ENCODE assay signal across 8 cellular contexts in the genomic region with DNA sequence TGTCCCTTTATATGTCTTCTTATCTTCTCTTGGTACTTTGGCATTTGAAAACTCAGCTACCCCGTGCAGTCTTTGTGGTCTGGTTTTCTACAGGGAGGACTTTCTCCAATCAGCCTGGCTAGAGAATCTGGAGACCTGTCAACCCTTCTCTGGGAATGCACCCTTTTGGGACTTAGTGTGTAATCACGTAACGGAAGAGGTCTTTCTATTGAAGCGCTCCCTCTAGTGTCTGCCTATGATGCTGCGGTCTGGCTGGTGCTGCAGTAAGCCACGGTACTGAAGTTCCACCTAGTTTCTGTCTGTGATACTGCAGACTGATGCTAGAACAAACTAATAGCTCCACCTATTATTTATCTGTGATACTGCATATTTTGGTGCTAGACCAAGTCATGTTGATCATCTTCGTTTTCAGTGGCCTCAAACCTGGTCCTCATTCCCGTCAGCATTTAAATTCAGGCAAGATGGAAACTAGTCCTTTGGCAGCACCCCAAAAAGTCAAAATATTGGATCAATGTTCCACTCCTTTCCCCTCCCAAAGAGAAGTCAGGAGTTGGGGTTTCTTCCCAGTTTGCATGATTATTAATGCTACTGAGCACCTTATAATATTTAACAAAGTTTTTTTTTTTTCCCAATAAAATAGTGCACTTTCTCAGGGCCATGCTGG. TPM values are rescaled to one million over a fixed set of nuclear protein-coding genes. Genes with fewer than 3 reads are reported as not detected.
DNase-seq lines count a peak whose midpoint lies in the region; TF ChIP-seq lines count a peak whose summit lies in the region.

No MANE protein-coding gene starts in this region.

- H3K27me3 Mint-ChIP-seq in nephron (ENCODE audit: low read depth): peaks cover 26% of the 10 kb centered on the region

- no peaks in the 10 kb centered on the region for H3K36me3 Mint-ChIP-seq in nephron (ENCODE audit: low read depth)

- no peak overlapping the region for H3K9ac ChIP-seq in GM23248
- no peak overlapping the region for H3K9ac ChIP-seq in KMS-11

- H3K36me3 ChIP-seq in GM23248 (ENCODE audit: low read depth) (no peaks in the 10 kb centered on the region), KMS-11 (ENCODE audit: insufficient read depth) (no peaks in the 10 kb centered on the region), esophagus squamous epithelium (no peaks in the 10 kb centered on the region), stomach (no peaks in the 10 kb centered on the region)

- H3K27me3 ChIP-seq in GM23248 (replicated peaks; ENCODE audit: insufficient read depth) (peaks cover 16% of the 10 kb centered on the region), KMS-11 (ENCODE audit: insufficient read depth, low read depth) (no peaks in the 10 kb centered on the region), esophagus squamous epithelium (peaks cover 0 to 9% (median 0%) of the 10 kb centered on the region in 4 donors), stomach (peaks cover 0 to 22% (median 0%) of the 10 kb centered on the region in 3 donors)

- H2AFZ ChIP-seq in GM23248 (0 out of 2 replicates have a peak overlapping the region, but pooled peaks have one; percentile 12), KMS-11 (ENCODE audit: low read depth) (0 out of 2 replicates have a peak overlapping the region, but pooled peaks have one; percentile 13)

- peak in 1 of 4 donors; percentile 26 for TF ChIP-seq POLR2A in esophagus squamous epithelium (IDR thresholded peaks at IDR 0.05)
- TF ChIP-seq POLR2A in stomach (IDR thresholded peaks at IDR 0.05): no peak

- no peak overlapping the region for H3K27ac Mint-ChIP-seq in nephron

- TF ChIP-seq CTCF in KMS-11 (conservative IDR thresholded peaks at IDR 0.05; ENCODE audit: low read depth, low read length) (peak; percentile 96), esophagus squamous epithelium (IDR thresholded peaks at IDR 0.05) (peak; percentile 82 to 100 (median 98)), nephron (IDR thresholded peaks at IDR 0.05; ENCODE audit: unreplicated experiment in 3 of 3) (peak; percentile 76 to 84 (median 79)), stomach (IDR thresholded peaks at IDR 0.05) (peak in 5 of 7 experiments; percentile 74 to 95 (median 84))

- DNase-seq in EL: peak; percentile 93
- DNase-seq in GM23248: peak; percentile 95
- DNase-seq in OCI-M2 (lab: John Stamatoyannopoulos, UW; ENCODE audit: unreplicated experiment): peak; percentile 46
- peak; percentile 66 for DNase-seq in activated T-cell treated with anti-CD3 and anti-CD28 coated beads for 24 hours (ENCODE audit: low read depth)
- no peak for DNase-seq in esophagus squamous epithelium (lab: John Stamatoyannopoulos, UW)
- DNase-seq in stomach: peak; percentile 84

- peaks cover 17% of the 10 kb centered on the region; the same call in 1 of the 2 replicates for H3F3A ChIP-seq in GM23248 (ENCODE audit: insufficient read depth)

- H4K20me1 ChIP-seq in GM23248 (ENCODE audit: insufficient read depth) (no peaks in the 10 kb centered on the region), KMS-11 (ENCODE audit: insufficient read depth) (no peaks in the 10 kb centered on the region)

- in situ Hi-C loops in GM23248 (cut with MboI): no loop called here

- H3K4me1 ChIP-seq in GM23248 (ENCODE audit: insufficient read depth) (peaks cover 16% of the 10 kb centered on the region), KMS-11 (ENCODE audit: low read depth, poor library complexity, severe bottlenecking) (peaks cover 4% of the 10 kb centered on the region), esophagus squamous epithelium (peaks cover 9 to 33% (median 11%) of the 10 kb centered on the region in 3 donors), stomach (no peaks in the 10 kb centered on the region)

- H3K4me2 ChIP-seq in GM23248 (ENCODE audit: unreplicated experiment) (no peak overlapping the region), KMS-11 (no peak overlapping the region)

- H3K4me3 Mint-ChIP-seq in nephron: no peak overlapping the region

- H3K9me2 ChIP-seq in GM23248 (ENCODE audit: insufficient read depth): no peaks in the 10 kb centered on the region

- H3K79me2 ChIP-seq in GM23248 (ENCODE audit: insufficient read depth) (no peaks in the 10 kb centered on the region), KMS-11 (ENCODE audit: insufficient read depth, low read depth) (no peaks in the 10 kb centered on the region)

- no peak overlapping the region for H3K4me3 ChIP-seq in GM23248
- no peak overlapping the region for H3K4me3 ChIP-seq in KMS-11 (IDR thresholded peaks at IDR 0.05; ENCODE audit: insufficient read depth, low read depth, low read length)
- H3K4me3 ChIP-seq in esophagus squamous epithelium: no peak overlapping the region
- no peak overlapping the region for H3K4me3 ChIP-seq in stomach

- H3K27ac ChIP-seq in GM23248: no peak overlapping the region
- H3K27ac ChIP-seq in KMS-11: no peak overlapping the region
- H3K27ac ChIP-seq in esophagus squamous epithelium: no peak overlapping the region
- H3K27ac ChIP-seq in stomach: no peak overlapping the region

- intact Hi-C loops in esophagus squamous epithelium (cut with DNase I): no loop called here
- intact Hi-C loops in stomach (cut with DNase I; ENCODE audit: low total_unique reads): no loop called here

- peaks cover 6% of the 10 kb centered on the region for H3K9me3 Mint-ChIP-seq in nephron

- H3K9me3 ChIP-seq in GM23248 (ENCODE audit: low read depth) (no peaks in the 10 kb centered on the region), esophagus squamous epithelium (no peaks in the 10 kb centered on the region), stomach (no peaks in the 10 kb centered on the region)

- H3K4me1 Mint-ChIP-seq in nephron: no peaks in the 10 kb centered on the region

- WGBS in GM23248 (ENCODE audit: low coverage in 1 of 2, low lambda C conversion rate in 2 of 2, missing lambda C conversion rate in 2 of 2), 2 experiments: 1% methylated on average over 8 of the region's 8 CpGs
- WGBS in esophagus squamous epithelium, 2 donors: 0 to 5% methylated on average over 8 of the region's 8 CpGs
- 1 to 3% (median 2%) methylated on average over 8 of the region's 8 CpGs for WGBS in stomach, 5 donors

- TF ChIP-seq EP300 in stomach (IDR thresholded peaks at IDR 0.05): no peak

RNA-seq across cellular contexts. Expression of a gene that starts 12.5 kb away (rescaled TPM):
- not detected in 2 replicates for total RNA-seq in GM23248 (2014; rRNA removed; shearing (Covaris generic))
- polyA plus RNA-seq in GM23248 (2016; fragmentation: Nextera tagmentation; extraction: Ambion mirVana): not detected in 2 replicates
- 1 to 10 TPM; 1.2 to 5.9 (median 1.9) TPM for total RNA-seq in esophagus squamous epithelium
- total RNA-seq in stomach: 1 to 10 TPM in 4 of 5 donors, under 1 TPM in 1; 0.55 to 7.6 (median 2.9) TPM
- polyA plus RNA-seq in stomach: 1 to 10 TPM in 1 of 3 donors, under 1 TPM in 2; 0.43 to 2.0 (median 0.92) TPM

RNA-seq across cellular contexts. Expression of a gene that starts 37.0 kb away (rescaled TPM):
- total RNA-seq in GM23248 (2014; rRNA removed; shearing (Covaris generic)): 22.2 and 32.0 TPM in 2 replicates
- 84.2 and 88.7 TPM in 2 replicates for polyA plus RNA-seq in GM23248 (2016; fragmentation: Nextera tagmentation; extraction: Ambion mirVana)
- 10 to 100 TPM; 41.5 to 65.6 (median 59.3) TPM for total RNA-seq in esophagus squamous epithelium
- 10 to 100 TPM; 13.4 to 83.4 (median 33.4) TPM for total RNA-seq in stomach
- 10 to 100 TPM; 33.4 to 59.7 (median 50.9) TPM for polyA plus RNA-seq in stomach

RNA-seq across cellular contexts. Expression of a gene that starts 53.8 kb away (rescaled TPM):
- total RNA-seq in GM23248 (2014; rRNA removed; shearing (Covaris generic)): not detected in 2 replicates
- polyA plus RNA-seq in GM23248 (2016; fragmentation: Nextera tagmentation; extraction: Ambion mirVana): not detected in 2 replicates
- not detected for total RNA-seq in esophagus squamous epithelium
- under 1 TPM in 1 of 5 donors, not detected in 4; 0.45 TPM for total RNA-seq in stomach
- not detected for polyA plus RNA-seq in stomach
